ENCODE assay signal across 11 cellular contexts in genomic region chr9:105296889-105297288, GRCh38. TPM values are rescaled to one million over a fixed set of nuclear protein-coding genes. Genes with fewer than 3 reads are reported as not detected.
DNase-seq lines count a peak whose midpoint lies in the region; ATAC-seq, FAIRE-seq and TF ChIP-seq lines count a peak whose summit lies in the region.
"Had no signal": no experiment of that assay in that cellular context is flagged by ENCODE, and none has a peak within 500 bp of the region (broad histone marks: within the 10 kb centered on the region; RNA-seq: fewer than 3 reads in every experiment).

No MANE protein-coding gene starts in this region.

- DNase-seq in H54 (ENCODE audit: insufficient read length, low spot score) (peak; percentile 44), amniotic epithelial cell (ENCODE audit: low read depth) (peak; percentile 96), Right ventricle myocardium superior (no peak), retinal pigment epithelial cell (ENCODE audit: low read depth) (peak; percentile 91), NCI-H128 (lab: John Stamatoyannopoulos, UW; ENCODE audit: unreplicated experiment) (no peak)
- no peak for DNase-seq in activated CD4-positive, alpha-beta T cell treated with anti-CD3 and anti-CD28 coated beads, Interleukin-2, amount 10 ng/mL, durations not matched to agents 7 days and 5 days
- DNase-seq: activated gamma-delta T cell, NCI-H1417 had no signal

- ATAC-seq in Right ventricle myocardium superior (ENCODE audit: poor library complexity) = peak; percentile 82
- no peak for ATAC-seq in GM21515 (IDR thresholded peaks at IDR 0.05; ENCODE audit: unreplicated experiment)
- no peak for ATAC-seq in GM19397 (IDR thresholded peaks at IDR 0.05; ENCODE audit: unreplicated experiment)

- H3K4me1 Mint-ChIP-seq in activated CD4-positive, alpha-beta T cell treated with anti-CD3 and anti-CD28 coated beads, Interleukin-2, amount 10 ng/mL, durations not matched to agents 7 days and 5 days = peaks cover 18% of the 10 kb centered on the region

- H3K27ac Mint-ChIP-seq in activated CD4-positive, alpha-beta T cell treated with anti-CD3 and anti-CD28 coated beads, Interleukin-2, amount 10 ng/mL, durations not matched to agents 7 days and 5 days = no peak overlapping the region

- CTCF ChIA-PET in activated CD4-positive, alpha-beta T cell treated with anti-CD3 and anti-CD28 coated beads, Interleukin-2, amount 10 ng/mL, durations not matched to agents 7 days and 5 days (lab: Charles Lee) = no interaction called here

- TF ChIP-seq POLR2A in H54 (IDR thresholded peaks at IDR 0.05; ENCODE audit: low read depth, low read length) = no peak

- POLR2A ChIA-PET in activated CD4-positive, alpha-beta T cell treated with anti-CD3 and anti-CD28 coated beads, Interleukin-2, amount 10 ng/mL, durations not matched to agents 7 days and 5 days (lab: Charles Lee) = interaction anchor here (0.6 kb wide), 1 partner anchor 33 kb away, joined by 9 read pairs; no protein-coding TSS in a partner anchor

- intact Hi-C loops in Right ventricle myocardium superior (cut with DNase I) = no loop called here

- H3K27me3 Mint-ChIP-seq in activated CD4-positive, alpha-beta T cell treated with anti-CD3 and anti-CD28 coated beads, Interleukin-2, amount 10 ng/mL, durations not matched to agents 7 days and 5 days = no peaks in the 10 kb centered on the region

- no peaks in the 10 kb centered on the region for H3K9me3 Mint-ChIP-seq in activated CD4-positive, alpha-beta T cell treated with anti-CD3 and anti-CD28 coated beads, Interleukin-2, amount 10 ng/mL, durations not matched to agents 7 days and 5 days

- no peak overlapping the region for H3K4me3 Mint-ChIP-seq in activated CD4-positive, alpha-beta T cell treated with anti-CD3 and anti-CD28 coated beads, Interleukin-2, amount 10 ng/mL, durations not matched to agents 7 days and 5 days

- peaks cover 8% of the 10 kb centered on the region for H3K36me3 Mint-ChIP-seq in activated CD4-positive, alpha-beta T cell treated with anti-CD3 and anti-CD28 coated beads, Interleukin-2, amount 10 ng/mL, durations not matched to agents 7 days and 5 days (ENCODE audit: low read depth)

- peak; percentile 99 for FAIRE-seq in H54 (lab: Jason Lieb, UNC)
- FAIRE-seq: GM18507 had no signal

- TF ChIP-seq CTCF in retinal pigment epithelial cell (conservative IDR thresholded peaks at IDR 0.05; ENCODE audit: low read depth, low read length) = no peak

- no peak overlapping the region for H3K4me3 ChIP-seq in retinal pigment epithelial cell (ENCODE audit: low read length)

RNA-seq across cellular contexts. Expression of gene SLC44A1, which starts 52.4 kb away (rescaled TPM):
- 13.5 TPM for total RNA-seq in Right ventricle myocardium superior
- 10 to 100 TPM; 19.6 to 21.8 TPM for total RNA-seq in activated CD4-positive, alpha-beta T cell treated with anti-CD3 and anti-CD28 coated beads, Interleukin-2, amount 10 ng/mL, durations not matched to agents 7 days and 5 days

Comparison
In these comparisons a context has a peak if more than half of its experiments do, and no peak if none do; other contexts are left out.
1. DNase-seq: peak in H54 (single experiment), amniotic epithelial cell (single experiment) and retinal pigment epithelial cell (single experiment); none in Right ventricle myocardium superior (single experiment), NCI-H128 (single experiment) and activated CD4-positive, alpha-beta T cell treated with anti-CD3 and anti-CD28 coated beads, Interleukin-2, amount 10 ng/mL, durations not matched to agents 7 days and 5 days (single experiment).